ENCODE assay signal across 18 cellular contexts in the genomic region with DNA sequence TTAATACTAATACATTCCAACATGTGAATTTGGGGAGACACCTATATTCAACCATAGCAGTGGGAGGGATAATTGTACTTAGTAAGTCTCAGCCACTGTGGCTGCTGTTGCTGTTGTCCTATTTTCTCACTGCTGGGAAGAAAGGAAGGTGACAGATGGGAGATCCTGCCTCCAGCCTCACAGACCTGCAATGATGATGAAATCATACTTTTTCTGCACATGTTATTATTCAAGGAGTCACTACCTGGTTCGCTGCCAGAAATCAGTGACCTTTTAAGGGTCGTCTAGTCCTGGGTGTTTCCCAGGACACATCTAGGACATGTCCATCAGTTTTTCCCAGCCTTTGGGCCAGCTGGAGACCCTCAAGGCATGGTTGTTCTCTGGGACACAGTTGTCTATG.
"Had no signal": no experiment of that assay in that cellular context is flagged by ENCODE, and none has a peak within 500 bp of the region (broad histone marks: within the 10 kb centered on the region; RNA-seq: fewer than 3 reads in every experiment).

No MANE protein-coding gene starts in this region.

- H3K36me3 ChIP-seq: colonic mucosa, gastroesophageal sphincter, thoracic aorta had no signal

- H3K4me2 ChIP-seq: hepatocyte had no signal

- H3K4me1 ChIP-seq: colonic mucosa, gastroesophageal sphincter had no signal

- H3K27ac ChIP-seq: colonic mucosa, gastroesophageal sphincter, hepatocyte, skin epidermis, thoracic aorta had no signal

- H2AFZ ChIP-seq: hepatocyte had no signal

- H3K4me3 ChIP-seq: colonic mucosa, gastroesophageal sphincter, hepatocyte, skin epidermis, thoracic aorta had no signal

- H3K27me3 ChIP-seq: colonic mucosa had no signal

- H3K9me3 ChIP-seq: colonic mucosa, gastroesophageal sphincter, thoracic aorta had no signal

- DNase-seq: activated CD4-positive, alpha-beta T cell treated with anti-CD3 and anti-CD28 coated beads for 36 hours; activated CD4-positive, CD25-positive, alpha-beta regulatory T cell; activated CD8-positive, alpha-beta memory T cell treated with anti-CD3 and anti-CD28 coated beads, Interleukin-2, amount 10 ng/mL, durations not matched to agents 7 days and 5 days; activated CD8-positive, alpha-beta T cell treated with anti-CD3 and anti-CD28 coated beads, Interleukin-2, amount 10 ng/mL, durations not matched to agents 7 days and 5 days; activated naive CD8-positive, alpha-beta T cell treated with anti-CD3 and anti-CD28 coated beads, Interleukin-2, amount 50 U/mL, for 24 hours; activated T-cell treated with anti-CD3 and anti-CD28 coated beads, Interleukin-2, amount 50 U/mL, for 48 hours; colonic mucosa; effector memory CD8-positive, alpha-beta T cell; left cardiac atrium; mammary epithelial cell; stimulated activated CD4-positive, alpha-beta T cell treated with anti-CD3 and anti-CD28 coated beads, Interleukin-12 subunit alpha, Interleukin-12 subunit beta, amount 100 ng/mL, for 4 hours; stimulated activated CD4-positive, alpha-beta T cell treated with anti-CD3 and anti-CD28 coated beads, Interleukin-4, amount 100 ng/mL, for 1 hour; stimulated activated naive CD8-positive, alpha-beta T cell treated with anti-CD3 and anti-CD28 coated beads, Interleukin-15, Interleukin-2, amounts not matched to agents 100 U/mL and 50 U/mL, for 24 hours; trophoblast cell had no signal

- H3K79me2 ChIP-seq: hepatocyte had no signal
